In genomic region chr11:126400019-126400962, GRCh38 we compare ENCODE assay signal across 1 cellular context.
TF ChIP-seq lines count a peak whose summit lies in the region.

No MANE protein-coding gene starts in this region.

TF ChIP-seq in HepG2, 621 proteins besides CTCF, POLR2A, EP300 and RAD21 (continued from another document):
- peak; percentile 97 for TF ChIP-seq ZNF564 (CRISPR knock-in tag; IDR thresholded peaks at IDR 0.05)
